24 cellular contexts compared by ENCODE assay signal in genomic region chr7:104410742-104411141, GRCh38.
A peak's percentile ranks its signal among the peaks of the same experiment; 100 is the strongest.
DNase-seq lines count a peak whose midpoint lies in the region; ATAC-seq, FAIRE-seq and TF ChIP-seq lines count a peak whose summit lies in the region.
"Had no signal": no experiment of that assay in that cellular context is flagged by ENCODE, and none has a peak within 500 bp of the region (broad histone marks: within the 10 kb centered on the region; RNA-seq: fewer than 3 reads in every experiment).

No MANE protein-coding gene starts in this region.

- intact Hi-C loops in endothelial cell of umbilical vein (cut with micrococcal nuclease) (no loop called here), PC-9 (cut with micrococcal nuclease; ENCODE audit: unreplicated experiment) (no loop called here), dorsolateral prefrontal cortex (cut with DNase I) (no loop called here)

- TF ChIP-seq POLR2A in endothelial cell of umbilical vein (IDR thresholded peaks at IDR 0.05; ENCODE audit: low read depth, low read length) = no peak

- no peak overlapping the region for H3K4me2 ChIP-seq in endothelial cell of umbilical vein (ENCODE audit: insufficient read depth, low read length)
- H3K4me2 ChIP-seq in PC-9 = no peak overlapping the region
- H3K4me2 ChIP-seq: A549 had no signal

- H3K27ac ChIP-seq in RWPE2 (ENCODE audit: poor library complexity, severe bottlenecking) (no peak overlapping the region), endothelial cell of umbilical vein (ENCODE audit: insufficient read depth, low read depth, low read length) (no peak overlapping the region), PC-9 (no peak overlapping the region), dorsolateral prefrontal cortex (no peak overlapping the region)
- H3K27ac ChIP-seq: A549, GM23248 had no signal

- H3F3A ChIP-seq in PC-9 (ENCODE audit: insufficient read depth, low read depth) = no peaks in the 10 kb centered on the region

- dilution Hi-C loops in endothelial cell of umbilical vein (cut with MboI; ENCODE audit: extremely low pct_ligation_motif_present, low sequenced_read_pairs) = no loop called here

- no peaks in the 10 kb centered on the region for H3K9me3 ChIP-seq in RWPE2 (ENCODE audit: severe bottlenecking)
- no peaks in the 10 kb centered on the region for H3K9me3 ChIP-seq in endothelial cell of umbilical vein (replicated peaks; ENCODE audit: control insufficient read depth, insufficient read depth, low read length)
- no peaks in the 10 kb centered on the region for H3K9me3 ChIP-seq in PC-9 (ENCODE audit: insufficient read depth, low read depth)
- H3K9me3 ChIP-seq: A549, Caco-2 had no signal

- no peak overlapping the region for H3K9ac ChIP-seq in endothelial cell of umbilical vein (replicated peaks; ENCODE audit: extremely low read depth, insufficient read depth, low read length)
- H3K9ac ChIP-seq: GM23248 had no signal

- peak; percentile 23; the same call in 1 of the 3 replicates for ATAC-seq in RWPE2 (ENCODE audit: low read depth)
- no peak for ATAC-seq in GM21381 (IDR thresholded peaks at IDR 0.05; ENCODE audit: unreplicated experiment)
- ATAC-seq: A549; CD8-positive, alpha-beta T cell had no signal

- no peaks in the 10 kb centered on the region for H3K9me2 ChIP-seq in PC-9 (ENCODE audit: insufficient read depth)

- H3K9me1 ChIP-seq in endothelial cell of umbilical vein (replicated peaks; ENCODE audit: control insufficient read depth, extremely low read depth, insufficient read depth, low read length) = peaks cover 2% of the 10 kb centered on the region

- H3K27me3 ChIP-seq in RWPE2 (ENCODE audit: insufficient read depth, poor library complexity, severe bottlenecking) (no peaks in the 10 kb centered on the region), endothelial cell of umbilical vein (ENCODE audit: control insufficient read depth in 2 of 2, insufficient read depth in 2 of 2, low read length in 2 of 2) (no peaks in the 10 kb centered on the region), PC-9 (ENCODE audit: insufficient read depth, low read depth) (peaks cover 35% of the 10 kb centered on the region), dorsolateral prefrontal cortex (peaks cover 0 to 11% (median 0%) of the 10 kb centered on the region in 45 donors)

- CTCF ChIA-PET in endothelial cell of umbilical vein (lab: Charles Lee) (no interaction called here), PC-9 (lab: Charles Lee) (no interaction called here)

- POLR2A ChIA-PET in endothelial cell of umbilical vein (lab: Charles Lee) (no interaction called here), PC-9 (lab: Charles Lee; ENCODE audit: unreplicated experiment) (no interaction called here)

- H3K36me3 ChIP-seq in RWPE2 (ENCODE audit: low read depth) = no peaks in the 10 kb centered on the region
- no peaks in the 10 kb centered on the region for H3K36me3 ChIP-seq in endothelial cell of umbilical vein (ENCODE audit: control insufficient read depth in 2 of 2, extremely low read depth in 1 of 2, insufficient read depth in 2 of 2, low read length in 2 of 2)
- H3K36me3 ChIP-seq in PC-9 (ENCODE audit: low read depth) = no peaks in the 10 kb centered on the region

- H3K4me3 ChIP-seq in RWPE2 (ENCODE audit: severe bottlenecking) (no peak overlapping the region), endothelial cell of umbilical vein (replicated peaks in 1 of 3; ENCODE audit: insufficient read depth in 1 of 3, low read depth in 1 of 3, low read length in 3 of 3) (no peak overlapping the region), PC-9 (no peak overlapping the region), dorsolateral prefrontal cortex (no peak overlapping the region)
- H3K4me3 ChIP-seq: A549, GM23248 had no signal

- H2AFZ ChIP-seq in endothelial cell of umbilical vein (ENCODE audit: low read depth, low read length) (no peak overlapping the region), PC-9 (no peak overlapping the region)
- H2AFZ ChIP-seq: GM23248 had no signal

- H4K20me1 ChIP-seq in endothelial cell of umbilical vein (replicated peaks; ENCODE audit: control insufficient read depth, extremely low read depth, insufficient read depth, low read length) (no peaks in the 10 kb centered on the region), PC-9 (ENCODE audit: insufficient read depth) (no peaks in the 10 kb centered on the region)

- no TSS peak for BruUV-seq in endothelial cell of umbilical vein (replicated peaks; lab: Mats Ljungman, UMichigan)
- BruUV-seq in PC-9 (replicated peaks; lab: Mats Ljungman, UMichigan) = no TSS peak

- H3K4me1 ChIP-seq in RWPE2 (ENCODE audit: insufficient read depth, poor library complexity, severe bottlenecking) = no peaks in the 10 kb centered on the region
- H3K4me1 ChIP-seq in endothelial cell of umbilical vein (ENCODE audit: control insufficient read depth, extremely low read depth, insufficient read depth, low read length) = no peaks in the 10 kb centered on the region
- H3K4me1 ChIP-seq in PC-9 (replicated peaks; ENCODE audit: insufficient read depth) = no peaks in the 10 kb centered on the region
- H3K4me1 ChIP-seq: A549, Caco-2 had no signal

- FAIRE-seq in endothelial cell of umbilical vein (lab: Jason Lieb, UNC) (peak; percentile 69), frontal cortex (lab: Jason Lieb, UNC) (no peak)
- FAIRE-seq: A549, GM12891, GM18507, H1 had no signal

- TF ChIP-seq CTCF in RWPE2 (IDR thresholded peaks at IDR 0.05; ENCODE audit: poor library complexity, severe bottlenecking) (no peak), endothelial cell of umbilical vein (IDR thresholded peaks at IDR 0.05; ENCODE audit: extremely low read depth in 1 of 2, insufficient read depth in 1 of 2, low read depth in 1 of 2, low read length in 2 of 2) (no peak), PC-9 (conservative IDR thresholded peaks at IDR 0.05) (no peak), dorsolateral prefrontal cortex (IDR thresholded peaks at IDR 0.05 in 54 of 56, conservative IDR thresholded peaks at IDR 0.05 in 2 of 56; ENCODE audit: low read depth in 1 of 56, partially characterized antibody in 56 of 56) (no peak)

- H3K79me2 ChIP-seq in endothelial cell of umbilical vein (ENCODE audit: control insufficient read depth, insufficient read depth, low read length) (no peaks in the 10 kb centered on the region), PC-9 (ENCODE audit: low read depth) (no peaks in the 10 kb centered on the region)

- DNase-seq in Daoy (ENCODE audit: low read depth) (peak; percentile 32), NCI-H82 (lab: John Stamatoyannopoulos, UW) (peak; percentile 54), RWPE2 (ENCODE audit: low spot score) (no peak), endothelial cell of umbilical vein (ENCODE audit: low read depth, low spot score) (peak; percentile 32), PC-9 (no peak), dorsolateral prefrontal cortex (no peak), frontal cortex (ENCODE audit: low spot score in 2 of 2) (no peak)
- DNase-seq: 8988T; C1 segment of cervical spinal cord; Caco-2; CD4-positive, CD25-positive, alpha-beta regulatory T cell; CD8-positive, alpha-beta T cell; DMS153; DND-41; EL; GDM1; GM23248; H7; HCEC 1CT had no signal

TF ChIP-seq in endothelial cell of umbilical vein, 7 proteins besides CTCF, POLR2A, EP300 and RAD21:
- TF ChIP-seq FOS (IDR thresholded peaks at IDR 0.05; ENCODE audit: borderline replicate concordance, insufficient read depth, low read length) (peak; percentile 58), JUN (IDR thresholded peaks at IDR 0.05; ENCODE audit: borderline replicate concordance, insufficient read depth, insufficient read length, low read depth) (no peak)

Comparison
In these comparisons a context has a peak if more than half of its experiments do, and no peak if none do; other contexts are left out.
1. DNase-seq: peak in Daoy (single experiment), NCI-H82 (single experiment) and endothelial cell of umbilical vein (single experiment); none in RWPE2 (single experiment), PC-9 (0 of 2), dorsolateral prefrontal cortex (0 of 10) and frontal cortex (0 of 2).